In genomic region chr7:20596653-20597052, GRCh38 we compare ENCODE assay signal across 15 cellular contexts. TPM values are rescaled to one million over a fixed set of nuclear protein-coding genes. Genes with fewer than 3 reads are reported as not detected.
A peak's percentile ranks its signal among the peaks of the same experiment; 100 is the strongest.
DNase-seq lines count a peak whose midpoint lies in the region; ATAC-seq, FAIRE-seq and TF ChIP-seq lines count a peak whose summit lies in the region.
"Had no signal": no experiment of that assay in that cellular context is flagged by ENCODE, and none has a peak within 500 bp of the region (broad histone marks: within the 10 kb centered on the region; RNA-seq: fewer than 3 reads in every experiment).

No MANE protein-coding gene starts in this region.

- intact Hi-C loops in endothelial cell of umbilical vein (cut with micrococcal nuclease), result loop anchor here (1.0 to 5.0 kb wide), 5 partner anchors 35 to 424 kb away; no protein-coding TSS in a partner anchor
- intact Hi-C loops in posterior vena cava (cut with DNase I), result loop anchor here in 1 of 2 donors (10.0 kb wide), 2 partner anchors 852 to 882 kb away; no protein-coding TSS in a partner anchor
- intact Hi-C loops in activated CD4-positive, alpha-beta T cell treated with anti-CD3 and anti-CD28 coated beads, Interleukin-2, amount 10 ng/mL, durations not matched to agents 24 days and 14 days (cut with micrococcal nuclease), result loop anchor here (5.0 kb wide), 1 partner anchor 269 kb away; no protein-coding TSS in a partner anchor

- no peak for DNase-seq in D721Med (ENCODE audit: insufficient read length, low spot score)
- DNase-seq in NCI-H446 treated with DMSO at 0.1 percent for 48 hours (lab: John Stamatoyannopoulos, UW), result peak; percentile 14
- DNase-seq in endothelial cell of umbilical vein (ENCODE audit: low read depth, low spot score), result peak; percentile 87
- DNase-seq in non-pigmented ciliary epithelial cell (ENCODE audit: low read depth), result peak; percentile 65
- DNase-seq in NCI-H1417 treated with DMSO at 0.1 percent for 48 hours (lab: John Stamatoyannopoulos, UW), result no peak
- no peak for DNase-seq in posterior vena cava (ENCODE audit: low spot score)
- no peak for DNase-seq in activated CD4-positive, alpha-beta T cell treated with anti-CD3 and anti-CD28 coated beads, Interleukin-2, amount 10 ng/mL, durations not matched to agents 24 days and 14 days
- no peak for DNase-seq in activated CD8-positive, alpha-beta memory T cell treated with anti-CD3 and anti-CD28 coated beads, Interleukin-2, amount 10 ng/mL, durations not matched to agents 7 days and 5 days
- DNase-seq: activated naive CD8-positive, alpha-beta T cell treated with anti-CD3 and anti-CD28 coated beads, Interleukin-2, amount 10 ng/mL, durations not matched to agents 7 days and 5 days; CD4-positive, CD25-positive, alpha-beta regulatory T cell; effector memory CD4-positive, alpha-beta T cell; Peyer's patch had no signal

- ATAC-seq in activated CD8-positive, alpha-beta memory T cell treated with anti-CD3 and anti-CD28 coated beads, Interleukin-2, amount 10 ng/mL, durations not matched to agents 7 days and 5 days, result no peak

- TF ChIP-seq CTCF in D721Med (IDR thresholded peaks at IDR 0.05; ENCODE audit: insufficient read depth, missing control alignments) (no peak), endothelial cell of umbilical vein (IDR thresholded peaks at IDR 0.05; ENCODE audit: extremely low read depth in 1 of 2, insufficient read depth in 1 of 2, low read depth in 1 of 2, low read length in 2 of 2) (no peak)

- no peaks in the 10 kb centered on the region for H3K9me1 ChIP-seq in endothelial cell of umbilical vein (replicated peaks; ENCODE audit: control insufficient read depth, extremely low read depth, insufficient read depth, low read length)

- CTCF ChIA-PET in endothelial cell of umbilical vein (lab: Charles Lee), result interaction anchor here (0.7 to 7.3 kb wide), 21 partner anchors 22 to 1931 kb away, joined by 3 to 354 read pairs (median 5); partner anchors contain the start of genes ITGB8 and POLR1F
- CTCF ChIA-PET in activated CD8-positive, alpha-beta memory T cell treated with anti-CD3 and anti-CD28 coated beads, Interleukin-2, amount 10 ng/mL, durations not matched to agents 7 days and 5 days (lab: Charles Lee), result interaction anchor here (2.3 to 2.8 kb wide), 2 partner anchors 849 to 882 kb away, joined by 9 read pairs; no protein-coding TSS in a partner anchor

- no peaks in the 10 kb centered on the region for H3K36me3 Mint-ChIP-seq in activated CD4-positive, alpha-beta T cell treated with anti-CD3 and anti-CD28 coated beads, Interleukin-2, amount 10 ng/mL, durations not matched to agents 24 days and 14 days (ENCODE audit: low read depth)
- no peaks in the 10 kb centered on the region for H3K36me3 Mint-ChIP-seq in activated CD8-positive, alpha-beta memory T cell treated with anti-CD3 and anti-CD28 coated beads, Interleukin-2, amount 10 ng/mL, durations not matched to agents 7 days and 5 days
- H3K36me3 Mint-ChIP-seq: activated naive CD8-positive, alpha-beta T cell treated with anti-CD3 and anti-CD28 coated beads, Interleukin-2, amount 10 ng/mL, durations not matched to agents 7 days and 5 days; CD4-positive, CD25-positive, alpha-beta regulatory T cell had no signal

- no peaks in the 10 kb centered on the region for H3K79me2 ChIP-seq in endothelial cell of umbilical vein (ENCODE audit: control insufficient read depth, insufficient read depth, low read length)

- no peaks in the 10 kb centered on the region for H3K9me3 Mint-ChIP-seq in activated CD4-positive, alpha-beta T cell treated with anti-CD3 and anti-CD28 coated beads, Interleukin-2, amount 10 ng/mL, durations not matched to agents 24 days and 14 days
- H3K9me3 Mint-ChIP-seq in activated CD8-positive, alpha-beta memory T cell treated with anti-CD3 and anti-CD28 coated beads, Interleukin-2, amount 10 ng/mL, durations not matched to agents 7 days and 5 days (ENCODE audit: low read depth), result no peaks in the 10 kb centered on the region
- H3K9me3 Mint-ChIP-seq: activated naive CD8-positive, alpha-beta T cell treated with anti-CD3 and anti-CD28 coated beads, Interleukin-2, amount 10 ng/mL, durations not matched to agents 7 days and 5 days; stimulated activated naive CD8-positive, alpha-beta T cell treated with anti-CD3 and anti-CD28 coated beads, Interleukin-15, Interleukin-2, amounts not matched to agents 100 ng/mL and 50 ng/mL, for 24 hours had no signal

- H3K4me3 ChIP-seq in endothelial cell of umbilical vein (replicated peaks in 1 of 3; ENCODE audit: insufficient read depth in 1 of 3, low read depth in 1 of 3, low read length in 3 of 3), result no peak overlapping the region
- H3K4me3 ChIP-seq: Peyer's patch, prostate gland had no signal

- FAIRE-seq in D721Med (lab: Jason Lieb, UNC), result peak; percentile 25
- peak; percentile 92 for FAIRE-seq in endothelial cell of umbilical vein (lab: Jason Lieb, UNC)
- FAIRE-seq: TTC549 had no signal

- H3K4me2 ChIP-seq in endothelial cell of umbilical vein (ENCODE audit: insufficient read depth, low read length), result no peak overlapping the region

- H3K4me1 ChIP-seq in endothelial cell of umbilical vein (ENCODE audit: control insufficient read depth, extremely low read depth, insufficient read depth, low read length), result peaks cover 33% of the 10 kb centered on the region
- H3K4me1 ChIP-seq: prostate gland had no signal

- H3K36me3 ChIP-seq in endothelial cell of umbilical vein (ENCODE audit: control insufficient read depth in 2 of 2, extremely low read depth in 1 of 2, insufficient read depth in 2 of 2, low read length in 2 of 2), result no peaks in the 10 kb centered on the region
- H3K36me3 ChIP-seq: Peyer's patch, prostate gland had no signal

- peak overlapping the region; percentile 28 for H2AFZ ChIP-seq in endothelial cell of umbilical vein (ENCODE audit: low read depth, low read length)

- POLR2A ChIA-PET in endothelial cell of umbilical vein (lab: Charles Lee), result interaction anchor here (0.9 to 1.0 kb wide), 3 partner anchors 185 to 377 kb away, joined by 3 to 8 read pairs (median 3); partner anchors contain the start of gene ITGB8

- no peaks in the 10 kb centered on the region for H3K27me3 ChIP-seq in endothelial cell of umbilical vein (ENCODE audit: control insufficient read depth in 2 of 2, insufficient read depth in 2 of 2, low read length in 2 of 2)
- H3K27me3 ChIP-seq: Peyer's patch had no signal

- H3K27ac ChIP-seq in endothelial cell of umbilical vein (ENCODE audit: insufficient read depth, low read depth, low read length), result peak overlapping the region; percentile 62
- H3K27ac ChIP-seq: Peyer's patch, prostate gland had no signal

- peaks cover 3% of the 10 kb centered on the region for H3K27me3 Mint-ChIP-seq in activated CD4-positive, alpha-beta T cell treated with anti-CD3 and anti-CD28 coated beads, Interleukin-2, amount 10 ng/mL, durations not matched to agents 24 days and 14 days
- no peaks in the 10 kb centered on the region for H3K27me3 Mint-ChIP-seq in activated CD8-positive, alpha-beta memory T cell treated with anti-CD3 and anti-CD28 coated beads, Interleukin-2, amount 10 ng/mL, durations not matched to agents 7 days and 5 days

- H3K4me1 Mint-ChIP-seq in activated CD4-positive, alpha-beta T cell treated with anti-CD3 and anti-CD28 coated beads, Interleukin-2, amount 10 ng/mL, durations not matched to agents 24 days and 14 days, result no peaks in the 10 kb centered on the region
- H3K4me1 Mint-ChIP-seq in activated CD8-positive, alpha-beta memory T cell treated with anti-CD3 and anti-CD28 coated beads, Interleukin-2, amount 10 ng/mL, durations not matched to agents 7 days and 5 days, result no peaks in the 10 kb centered on the region
- H3K4me1 Mint-ChIP-seq: activated naive CD8-positive, alpha-beta T cell treated with anti-CD3 and anti-CD28 coated beads, Interleukin-2, amount 10 ng/mL, durations not matched to agents 7 days and 5 days had no signal

- H3K27ac Mint-ChIP-seq in activated CD4-positive, alpha-beta T cell treated with anti-CD3 and anti-CD28 coated beads, Interleukin-2, amount 10 ng/mL, durations not matched to agents 24 days and 14 days, result no peak overlapping the region
- no peak overlapping the region for H3K27ac Mint-ChIP-seq in activated CD8-positive, alpha-beta memory T cell treated with anti-CD3 and anti-CD28 coated beads, Interleukin-2, amount 10 ng/mL, durations not matched to agents 7 days and 5 days
- H3K27ac Mint-ChIP-seq: activated naive CD8-positive, alpha-beta T cell treated with anti-CD3 and anti-CD28 coated beads, Interleukin-2, amount 10 ng/mL, durations not matched to agents 7 days and 5 days; CD4-positive, CD25-positive, alpha-beta regulatory T cell; stimulated activated naive CD8-positive, alpha-beta T cell treated with anti-CD3 and anti-CD28 coated beads, Interleukin-15, Interleukin-2, amounts not matched to agents 100 ng/mL and 50 ng/mL, for 24 hours had no signal

- no peaks in the 10 kb centered on the region for H3K9me3 ChIP-seq in endothelial cell of umbilical vein (replicated peaks; ENCODE audit: control insufficient read depth, insufficient read depth, low read length)
- H3K9me3 ChIP-seq: Peyer's patch, prostate gland had no signal

- no peaks in the 10 kb centered on the region for H4K20me1 ChIP-seq in endothelial cell of umbilical vein (replicated peaks; ENCODE audit: control insufficient read depth, extremely low read depth, insufficient read depth, low read length)

- no peak for TF ChIP-seq POLR2A in endothelial cell of umbilical vein (IDR thresholded peaks at IDR 0.05; ENCODE audit: low read depth, low read length)

- BruUV-seq in endothelial cell of umbilical vein (replicated peaks; lab: Mats Ljungman, UMichigan), result no TSS peak

- H3K9ac ChIP-seq in endothelial cell of umbilical vein (replicated peaks; ENCODE audit: extremely low read depth, insufficient read depth, low read length), result peak overlapping the region; percentile 31

- H3K4me3 Mint-ChIP-seq in activated CD4-positive, alpha-beta T cell treated with anti-CD3 and anti-CD28 coated beads, Interleukin-2, amount 10 ng/mL, durations not matched to agents 24 days and 14 days, result no peak overlapping the region
- no peak overlapping the region for H3K4me3 Mint-ChIP-seq in activated CD8-positive, alpha-beta memory T cell treated with anti-CD3 and anti-CD28 coated beads, Interleukin-2, amount 10 ng/mL, durations not matched to agents 7 days and 5 days
- H3K4me3 Mint-ChIP-seq: activated naive CD8-positive, alpha-beta T cell treated with anti-CD3 and anti-CD28 coated beads, Interleukin-2, amount 10 ng/mL, durations not matched to agents 7 days and 5 days; CD4-positive, CD25-positive, alpha-beta regulatory T cell; stimulated activated naive CD8-positive, alpha-beta T cell treated with anti-CD3 and anti-CD28 coated beads, Interleukin-15, Interleukin-2, amounts not matched to agents 100 ng/mL and 50 ng/mL, for 24 hours had no signal

- dilution Hi-C loops in endothelial cell of umbilical vein (cut with MboI; ENCODE audit: extremely low pct_ligation_motif_present, low sequenced_read_pairs), result no loop called here

RNA-seq across cellular contexts. Expression of gene ABCB5, which starts 18.8 kb away (rescaled TPM):
- total RNA-seq in endothelial cell of umbilical vein, result not detected in 2 replicates
- polyA plus RNA-seq in endothelial cell of umbilical vein, result not detected in 2 replicates
- polyA plus RNA-seq in endothelial cell of umbilical vein (2011; cell fraction: cytosol; rRNA removed), result not detected in 2 replicates
- 0.03 TPM in 1 of 2 replicates, not detected in the other for polyA plus RNA-seq in endothelial cell of umbilical vein (2011; cell fraction: nucleus; rRNA removed)
- not detected in 2 replicates for polyA plus RNA-seq in endothelial cell of umbilical vein (2012)
- not detected in 2 replicates for polyA minus RNA-seq in endothelial cell of umbilical vein
- polyA minus RNA-seq in endothelial cell of umbilical vein (2011; cell fraction: cytosol; rRNA and poly(A)+ RNA removed), result not detected
- polyA minus RNA-seq in endothelial cell of umbilical vein (2011; cell fraction: nucleus; rRNA and poly(A)+ RNA removed), result not detected in 2 replicates
- 1 to 10 TPM; 1.3 to 4.4 TPM for total RNA-seq in posterior vena cava
- not detected in 2 replicates for total RNA-seq in activated CD4-positive, alpha-beta T cell treated with anti-CD3 and anti-CD28 coated beads, Interleukin-2, amount 10 ng/mL, durations not matched to agents 24 days and 14 days
- not detected for total RNA-seq in activated CD8-positive, alpha-beta memory T cell treated with anti-CD3 and anti-CD28 coated beads, Interleukin-2, amount 10 ng/mL, durations not matched to agents 7 days and 5 days
- total RNA-seq: activated naive CD8-positive, alpha-beta T cell treated with anti-CD3 and anti-CD28 coated beads, Interleukin-2, amount 10 ng/mL, durations not matched to agents 7 days and 5 days; CD4-positive, CD25-positive, alpha-beta regulatory T cell had no signal
- polyA plus RNA-seq: CD4-positive, CD25-positive, alpha-beta regulatory T cell had no signal

Comparison
In these comparisons a context has a peak if more than half of its experiments do, and no peak if none do; other contexts are left out.
1. DNase-seq: peak in NCI-H446 treated with DMSO at 0.1 percent for 48 hours (single experiment), endothelial cell of umbilical vein (single experiment) and non-pigmented ciliary epithelial cell (single experiment); none in D721Med (single experiment), NCI-H1417 treated with DMSO at 0.1 percent for 48 hours (single experiment), posterior vena cava (single experiment), activated CD4-positive, alpha-beta T cell treated with anti-CD3 and anti-CD28 coated beads, Interleukin-2, amount 10 ng/mL, durations not matched to agents 24 days and 14 days (single experiment) and activated CD8-positive, alpha-beta memory T cell treated with anti-CD3 and anti-CD28 coated beads, Interleukin-2, amount 10 ng/mL, durations not matched to agents 7 days and 5 days (single experiment).